Comparison of ENCODE assay signal across 28 cellular contexts in the genomic region with DNA sequence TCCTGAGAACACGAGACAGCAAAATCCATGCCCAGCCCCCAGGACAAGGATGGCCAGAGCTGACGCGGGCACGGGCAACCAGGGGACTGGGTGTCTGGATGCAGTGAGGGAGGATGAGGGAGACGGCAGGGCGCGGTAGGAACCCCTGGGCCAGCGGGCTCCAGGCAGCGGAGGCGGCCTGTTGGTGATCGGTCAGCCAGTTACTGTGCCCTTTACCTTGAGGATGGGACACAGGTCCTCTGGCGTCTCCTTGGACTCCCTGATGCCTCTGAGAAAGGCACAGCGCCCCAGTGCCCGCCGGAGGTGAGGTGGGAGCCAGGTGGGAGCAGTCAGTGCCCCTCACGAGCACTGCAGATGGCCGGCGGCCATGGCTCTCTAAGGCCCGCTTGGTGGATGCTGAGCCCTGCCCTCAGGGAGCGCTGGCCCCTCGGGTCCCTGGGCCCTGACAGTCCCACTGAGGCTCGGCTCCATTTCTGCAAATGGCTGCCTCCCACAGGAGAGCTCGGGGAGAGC. TPM values are rescaled to one million over a fixed set of nuclear protein-coding genes. Genes with fewer than 3 reads are reported as not detected.
"Had no signal": no experiment of that assay in that cellular context is flagged by ENCODE, and none has a peak within 500 bp of the region (broad histone marks: within the 10 kb centered on the region; RNA-seq: fewer than 3 reads in every experiment).

No MANE protein-coding gene starts in this region.

- H3K4me1 ChIP-seq: colonic mucosa, psoas muscle had no signal

- H3K27me3 ChIP-seq: colonic mucosa, pancreas had no signal

- DNase-seq: activated CD4-positive, alpha-beta T cell treated with anti-CD3 and anti-CD28 coated beads for 48 hours; activated CD4-positive, alpha-beta T cell treated with anti-CD3 and anti-CD28 coated beads, Interleukin-2, amount 50 U/mL, for 48 hours; activated CD8-positive, alpha-beta memory T cell treated with anti-CD3 and anti-CD28 coated beads, Interleukin-2, amount 50 U/mL, for 48 hours; activated gamma-delta T cell treated with Interleukin-2 at 50 U/mL for 16 hours; activated naive CD4-positive, alpha-beta T cell treated with anti-CD3 and anti-CD28 coated beads, Interleukin-2, amount 50 U/mL, for 16 hours; activated T-cell treated with anti-CD3 and anti-CD28 coated beads, Interleukin-2, amount 50 U/mL, for 24 hours; amygdala; colonic mucosa; effector CD8-positive, alpha-beta T cell; esophagus squamous epithelium; foreskin melanocyte; kidney glomerular epithelial cell; nephron progenitor cell; stimulated activated CD4-positive, alpha-beta T cell treated with anti-CD3 and anti-CD28 coated beads, Interleukin-15, amount 100 ng/mL, for 24 hours; stimulated activated CD4-positive, alpha-beta T cell treated with anti-CD3 and anti-CD28 coated beads, Interleukin-2, amount 100 ng/mL, for 24 hours; stimulated activated naive CD4-positive, alpha-beta T cell treated with Interleukin-2 at 50 U/mL for 16 hours; T-helper 9 cell; WERI-Rb-1 had no signal

- H3K9me3 ChIP-seq: colonic mucosa, esophagus squamous epithelium, heart right ventricle, pancreas, psoas muscle, tibial nerve had no signal

- H3K4me2 ChIP-seq: smooth muscle cell had no signal

- ATAC-seq: activated CD4-positive, CD25-positive, alpha-beta regulatory T cell treated with anti-CD3 and anti-CD28 coated beads, Interleukin-2, amount 50 U/mL, for 24 hours; heart right ventricle; left lobe of liver; pancreas; psoas muscle had no signal

- H3K27ac ChIP-seq: colonic mucosa, epithelial cell of prostate, esophagus squamous epithelium, heart right ventricle, pancreas, psoas muscle, tibial nerve had no signal

- FAIRE-seq: endometrium, pancreas had no signal

- H3K36me3 ChIP-seq: colonic mucosa, esophagus squamous epithelium, heart right ventricle, pancreas, tibial nerve, WERI-Rb-1 had no signal

- H3K4me3 ChIP-seq: colonic mucosa, esophagus squamous epithelium, heart right ventricle, lung, pancreas, psoas muscle, smooth muscle cell, tibial nerve had no signal

RNA-seq across cellular contexts. Expression of gene C13orf46, which starts 31.2 kb away (rescaled TPM):
- total RNA-seq: esophagus squamous epithelium had no signal
